ENCODE assay signal across 8 cellular contexts in the genomic region with DNA sequence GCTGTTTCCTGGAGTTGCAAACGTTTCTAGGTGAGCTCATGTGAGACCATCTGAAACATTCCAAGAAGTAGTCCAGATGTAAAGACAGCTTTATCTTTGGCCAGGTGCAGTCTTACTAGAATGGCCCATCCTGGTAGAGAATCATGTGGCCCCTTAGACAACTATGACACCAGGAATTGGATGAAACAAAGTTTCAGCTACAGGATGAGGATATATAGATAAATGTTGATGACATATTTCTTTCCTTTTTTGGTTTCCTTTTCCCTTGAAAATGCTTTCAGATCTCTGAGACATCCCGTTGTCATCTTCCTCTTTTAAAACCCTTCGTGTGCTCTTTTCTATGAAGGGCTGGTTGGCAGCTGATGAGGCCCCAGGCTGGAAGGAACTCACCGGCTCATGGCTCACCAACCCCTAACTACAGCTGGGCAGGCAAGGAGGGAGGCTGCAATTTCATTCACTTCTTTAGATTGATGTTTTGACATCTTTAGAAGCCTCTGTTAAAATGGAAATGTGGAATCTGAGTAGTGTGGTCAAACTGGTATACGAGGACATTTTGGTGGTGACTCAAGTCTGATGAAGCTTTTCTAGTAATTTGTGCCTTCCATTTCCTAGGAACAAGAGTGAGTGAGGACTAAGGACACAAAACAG.
DNase-seq lines count a peak whose midpoint lies in the region; ATAC-seq and TF ChIP-seq lines count a peak whose summit lies in the region.

No MANE protein-coding gene starts in this region.

- H3K4me1 Mint-ChIP-seq in CD14-positive monocyte: peaks cover 42% of the 10 kb centered on the region
- H3K4me1 Mint-ChIP-seq in activated T-helper 1 cell treated with anti-CD3 and anti-CD28 coated beads, Interleukin-12 subunit alpha, Interleukin-12 subunit beta, Interleukin-2, Interleukin-4 antibody, amounts not matched to agents 30 ng/mL and 10 ng/mL and 1 ng/mL, durations not matched to agents 14 hours and 24 hours and 36 hours (ENCODE audit: low read depth): peaks cover 72% of the 10 kb centered on the region

- H3K27me3 Mint-ChIP-seq in CD14-positive monocyte (ENCODE audit: low read depth in 3 of 3): peaks cover 0 to 2% (median 0%) of the 10 kb centered on the region in 3 donors
- H3K27me3 Mint-ChIP-seq in activated T-helper 1 cell treated with anti-CD3 and anti-CD28 coated beads, Interleukin-12 subunit alpha, Interleukin-12 subunit beta, Interleukin-2, Interleukin-4 antibody, amounts not matched to agents 30 ng/mL and 10 ng/mL and 1 ng/mL, durations not matched to agents 14 hours and 24 hours and 36 hours (ENCODE audit: insufficient read depth): no peaks in the 10 kb centered on the region

- H3K27me3 ChIP-seq in lower lobe of right lung (ENCODE audit: low read depth): no peaks in the 10 kb centered on the region

- no peaks in the 10 kb centered on the region for H3K36me3 ChIP-seq in KOPT-K1 (ENCODE audit: insufficient read depth, low read length)
- H3K36me3 ChIP-seq in lower lobe of right lung: no peaks in the 10 kb centered on the region

- no peak overlapping the region for H3K4me3 ChIP-seq in lower lobe of right lung

- peak overlapping the region; percentile 44 for H3K27ac ChIP-seq in KOPT-K1 (ENCODE audit: low read depth, low read length, poor library complexity, severe bottlenecking)
- H3K27ac ChIP-seq in lower lobe of right lung: peak overlapping the region; percentile 18

- H3K27ac Mint-ChIP-seq in CD14-positive monocyte: peak overlapping the region; percentile 91 to 97 (median 97)
- H3K27ac Mint-ChIP-seq in activated T-helper 1 cell treated with anti-CD3 and anti-CD28 coated beads, Interleukin-12 subunit alpha, Interleukin-12 subunit beta, Interleukin-2, Interleukin-4 antibody, amounts not matched to agents 30 ng/mL and 10 ng/mL and 1 ng/mL, durations not matched to agents 14 hours and 24 hours and 36 hours: peak overlapping the region; percentile 98

- intact Hi-C loops in CD14-positive monocyte (cut with micrococcal nuclease) (loop anchor here in 1 of 2 donors (10.0 kb wide), 1 partner anchor 406 kb away; a partner anchor contains a TSS), lower lobe of right lung (cut with DNase I) (no loop called here)
- intact Hi-C loops in activated T-helper 1 cell treated with anti-CD3 and anti-CD28 coated beads, Interleukin-12 subunit alpha, Interleukin-12 subunit beta, Interleukin-2, Interleukin-4 antibody, amounts not matched to agents 30 ng/mL and 10 ng/mL and 1 ng/mL, durations not matched to agents 14 hours and 24 hours and 36 hours (cut with micrococcal nuclease): loop anchor here (1.0 to 5.0 kb wide), 5 partner anchors 9 to 713 kb away; no protein-coding TSS in a partner anchor

- H3K9me3 Mint-ChIP-seq in CD14-positive monocyte: no peaks in the 10 kb centered on the region
- H3K9me3 Mint-ChIP-seq in activated T-helper 1 cell treated with anti-CD3 and anti-CD28 coated beads, Interleukin-12 subunit alpha, Interleukin-12 subunit beta, Interleukin-2, Interleukin-4 antibody, amounts not matched to agents 30 ng/mL and 10 ng/mL and 1 ng/mL, durations not matched to agents 14 hours and 24 hours and 36 hours: no peaks in the 10 kb centered on the region

- H3K4me3 Mint-ChIP-seq in CD14-positive monocyte: peak overlapping the region; percentile 40 to 51
- peak overlapping the region; percentile 53 for H3K4me3 Mint-ChIP-seq in activated T-helper 1 cell treated with anti-CD3 and anti-CD28 coated beads, Interleukin-12 subunit alpha, Interleukin-12 subunit beta, Interleukin-2, Interleukin-4 antibody, amounts not matched to agents 30 ng/mL and 10 ng/mL and 1 ng/mL, durations not matched to agents 14 hours and 24 hours and 36 hours

- peak in 1 of 2 donors; percentile 69 for ATAC-seq in lower lobe of right lung
- ATAC-seq in GM19035 (IDR thresholded peaks at IDR 0.05; ENCODE audit: unreplicated experiment): no peak
- no peak for ATAC-seq in HG03565 (IDR thresholded peaks at IDR 0.05; ENCODE audit: unreplicated experiment)

- no peaks in the 10 kb centered on the region for H3K36me3 Mint-ChIP-seq in CD14-positive monocyte
- no peaks in the 10 kb centered on the region for H3K36me3 Mint-ChIP-seq in activated T-helper 1 cell treated with anti-CD3 and anti-CD28 coated beads, Interleukin-12 subunit alpha, Interleukin-12 subunit beta, Interleukin-2, Interleukin-4 antibody, amounts not matched to agents 30 ng/mL and 10 ng/mL and 1 ng/mL, durations not matched to agents 14 hours and 24 hours and 36 hours (ENCODE audit: low read depth)

- TF ChIP-seq CTCF in CD14-positive monocyte (IDR thresholded peaks at IDR 0.05) (no peak), lower lobe of right lung (IDR thresholded peaks at IDR 0.05) (no peak)

- H3K9me3 ChIP-seq in KOPT-K1 (ENCODE audit: insufficient read depth, low read length, poor library complexity, severe bottlenecking) (no peaks in the 10 kb centered on the region), lower lobe of right lung (no peaks in the 10 kb centered on the region)

- H3K4me1 ChIP-seq in lower lobe of right lung: peaks cover 21% of the 10 kb centered on the region

- DNase-seq in CD14-positive monocyte (ENCODE audit: low spot score) (peak; percentile 68), lower lobe of right lung (no peak), kidney glomerular epithelial cell (lab: John Stamatoyannopoulos, UW) (no peak), DMS 273 (lab: John Stamatoyannopoulos, UW; ENCODE audit: unreplicated experiment) (no peak)
- no peak for DNase-seq in activated T-helper 1 cell treated with anti-CD3 and anti-CD28 coated beads, Interleukin-12 subunit alpha, Interleukin-12 subunit beta, Interleukin-2, Interleukin-4 antibody, amounts not matched to agents 30 ng/mL and 10 ng/mL and 1 ng/mL, durations not matched to agents 14 hours and 24 hours and 36 hours (ENCODE audit: low spot score)
